ENCODE assay signal across 19 cellular contexts in genomic region chr4:24666816-24667477, GRCh38.
DNase-seq lines count a peak whose midpoint lies in the region; ATAC-seq and TF ChIP-seq lines count a peak whose summit lies in the region.
"Had no signal": no experiment of that assay in that cellular context is flagged by ENCODE, and none has a peak within 500 bp of the region (broad histone marks: within the 10 kb centered on the region; RNA-seq: fewer than 3 reads in every experiment).

No MANE protein-coding gene starts in this region.

- H3K4me3 ChIP-seq in Caco-2 (ENCODE audit: low read depth, low read length): no peak overlapping the region
- H3K4me3 ChIP-seq: A549, BLaER1, GM23248, HAP-1 had no signal

- no peaks in the 10 kb centered on the region for H3K27me3 ChIP-seq in Caco-2 (replicated peaks; ENCODE audit: control insufficient read depth, insufficient read depth, low read length)
- no peaks in the 10 kb centered on the region for H3K27me3 ChIP-seq in layer of hippocampus (ENCODE audit: control insufficient read depth, insufficient read depth, low read length)
- H3K27me3 ChIP-seq: BLaER1 had no signal

- CTCF ChIA-PET in Caco-2 (lab: Charles Lee): no interaction called here

- BruUV-seq in Caco-2 (replicated peaks; lab: Mats Ljungman, UMichigan): no TSS peak

- H3K9me3 Mint-ChIP-seq in Caco-2 (ENCODE audit: unreplicated experiment): no peaks in the 10 kb centered on the region
- H3K9me3 Mint-ChIP-seq in stimulated activated effector memory CD8-positive, alpha-beta T cell treated with anti-CD3 and anti-CD28 coated beads, Interleukin-12 subunit alpha, Interleukin-12 subunit beta, amount 100 ng/mL, for 72 hours: no peaks in the 10 kb centered on the region

- H3K27me3 Mint-ChIP-seq in Caco-2 (ENCODE audit: insufficient read depth, unreplicated experiment): no peaks in the 10 kb centered on the region

- no peak for TF ChIP-seq CTCF in Caco-2 (IDR thresholded peaks at IDR 0.05; ENCODE audit: insufficient read depth in 1 of 2, low read depth in 1 of 2, low read length in 1 of 2, severe bottlenecking in 1 of 2, unreplicated experiment in 1 of 2)

- H3K4me1 ChIP-seq in Caco-2: peaks cover 12% of the 10 kb centered on the region; the same call in 1 of the 2 replicates
- H3K4me1 ChIP-seq: A549 had no signal

- no peak overlapping the region for H3K4me3 Mint-ChIP-seq in Caco-2 (ENCODE audit: unreplicated experiment)
- H3K4me3 Mint-ChIP-seq in stimulated activated effector memory CD8-positive, alpha-beta T cell treated with anti-CD3 and anti-CD28 coated beads, Interleukin-12 subunit alpha, Interleukin-12 subunit beta, amount 100 ng/mL, for 72 hours: no peak overlapping the region
- H3K4me3 Mint-ChIP-seq: CD14-positive monocyte; CD4-positive, alpha-beta memory T cell; IgD-negative memory B cell had no signal

- intact Hi-C loops in Caco-2 (cut with micrococcal nuclease; ENCODE audit: unreplicated experiment): no loop called here

- POLR2A ChIA-PET in Caco-2 (lab: Charles Lee): no interaction called here

- DNase-seq in Caco-2 (peak; percentile 33 to 44), foreskin melanocyte (no peak), dermis blood vessel endothelial cell (no peak)
- DNase-seq in stimulated activated effector memory CD8-positive, alpha-beta T cell treated with anti-CD3 and anti-CD28 coated beads, Interleukin-12 subunit alpha, Interleukin-12 subunit beta, amount 100 ng/mL, for 72 hours (ENCODE audit: low spot score in 2 of 2): no peak
- DNase-seq: CD4-positive, alpha-beta memory T cell; DMS 273 treated with DMSO at 0.1 percent for 48 hours; DMS53; DND-41; GM23248 had no signal

- H3K4me1 Mint-ChIP-seq in Caco-2 (ENCODE audit: low read depth, unreplicated experiment): peaks cover 21% of the 10 kb centered on the region
- H3K4me1 Mint-ChIP-seq in stimulated activated effector memory CD8-positive, alpha-beta T cell treated with anti-CD3 and anti-CD28 coated beads, Interleukin-12 subunit alpha, Interleukin-12 subunit beta, amount 100 ng/mL, for 72 hours: no peaks in the 10 kb centered on the region
- H3K4me1 Mint-ChIP-seq: CD4-positive, alpha-beta memory T cell; IgD-negative memory B cell had no signal

- no peak for ATAC-seq in stimulated activated effector memory CD8-positive, alpha-beta T cell treated with anti-CD3 and anti-CD28 coated beads, Interleukin-12 subunit alpha, Interleukin-12 subunit beta, amount 100 ng/mL, for 72 hours
- ATAC-seq: A549, HepG2 had no signal

- H3K9me3 ChIP-seq in Caco-2: no peaks in the 10 kb centered on the region
- H3K9me3 ChIP-seq: A549, BLaER1, HAP-1 had no signal

- H3K27ac ChIP-seq in cingulate gyrus (ENCODE audit: low read depth, low read length): peak overlapping the region; percentile 2
- peak overlapping the region; percentile 81 for H3K27ac ChIP-seq in layer of hippocampus (ENCODE audit: low read depth, low read length)
- H3K27ac ChIP-seq in temporal lobe (ENCODE audit: low read depth, low read length): peak overlapping the region; percentile 94
- H3K27ac ChIP-seq: 22Rv1, A549, BLaER1, GM23248 had no signal

- H3K36me3 Mint-ChIP-seq in Caco-2 (ENCODE audit: insufficient read depth, unreplicated experiment): no peaks in the 10 kb centered on the region
- H3K36me3 Mint-ChIP-seq in stimulated activated effector memory CD8-positive, alpha-beta T cell treated with anti-CD3 and anti-CD28 coated beads, Interleukin-12 subunit alpha, Interleukin-12 subunit beta, amount 100 ng/mL, for 72 hours: no peaks in the 10 kb centered on the region
- H3K36me3 Mint-ChIP-seq: CD14-positive monocyte; CD4-positive, alpha-beta memory T cell; IgD-negative memory B cell had no signal

- H3K36me3 ChIP-seq in Caco-2 (ENCODE audit: control insufficient read depth, insufficient read depth, low read length): no peaks in the 10 kb centered on the region
- H3K36me3 ChIP-seq: BLaER1, HAP-1 had no signal

- H3K27ac Mint-ChIP-seq in Caco-2 (ENCODE audit: unreplicated experiment): no peak overlapping the region
- H3K27ac Mint-ChIP-seq in stimulated activated effector memory CD8-positive, alpha-beta T cell treated with anti-CD3 and anti-CD28 coated beads, Interleukin-12 subunit alpha, Interleukin-12 subunit beta, amount 100 ng/mL, for 72 hours: no peak overlapping the region
- H3K27ac Mint-ChIP-seq: CD14-positive monocyte; CD4-positive, alpha-beta memory T cell; IgD-negative memory B cell had no signal

Comparison
In these comparisons a context has a peak if more than half of its experiments do, and no peak if none do; other contexts are left out.
1. DNase-seq: peak in Caco-2 (2 of 2); none in stimulated activated effector memory CD8-positive, alpha-beta T cell treated with anti-CD3 and anti-CD28 coated beads, Interleukin-12 subunit alpha, Interleukin-12 subunit beta, amount 100 ng/mL, for 72 hours (0 of 2), foreskin melanocyte (single experiment) and dermis blood vessel endothelial cell (single experiment).
2. H3K27ac ChIP-seq: peak in every context shown above with its lines; median percentile 94 in temporal lobe; 81 in layer of hippocampus; 2 in cingulate gyrus.